Comparison of ENCODE assay signal across 1 cellular context in the genomic region with DNA sequence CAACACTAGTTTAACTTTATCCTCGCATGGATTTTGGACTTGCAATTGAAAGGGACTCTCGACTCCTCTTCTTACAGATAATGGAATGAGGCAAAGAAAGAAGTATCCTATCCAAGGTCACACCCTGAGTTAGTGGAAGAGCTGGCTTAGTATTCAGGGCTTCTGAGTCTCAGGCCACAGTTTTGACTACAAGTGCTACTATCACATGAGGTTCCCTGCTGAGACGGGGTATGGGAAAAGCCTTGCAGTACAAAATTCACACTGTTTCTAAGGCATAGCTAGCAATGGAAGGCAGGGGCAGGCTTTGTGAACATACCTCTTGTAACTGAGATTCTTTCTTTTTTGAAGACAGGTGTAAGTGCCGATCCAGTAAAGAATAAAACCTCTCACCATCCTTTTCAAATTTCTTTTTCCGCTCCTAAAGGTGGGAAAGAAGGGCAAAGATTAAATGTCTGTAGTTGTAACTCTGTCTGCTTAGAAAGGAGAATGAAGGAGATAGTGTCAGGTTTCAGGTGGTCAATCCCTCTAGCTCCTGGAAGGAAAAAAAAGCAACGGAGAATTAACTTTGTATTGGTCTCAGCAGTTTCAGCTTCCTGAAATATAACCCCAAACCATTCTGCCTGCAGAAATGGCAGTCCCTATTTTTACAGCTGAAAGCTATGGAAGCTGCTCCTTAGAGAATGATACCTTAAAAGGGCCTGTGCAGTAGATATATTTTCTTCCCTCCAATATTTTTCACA.
TF ChIP-seq lines count a peak whose summit lies in the region.

No MANE protein-coding gene starts in this region.

TF ChIP-seq in HEK293T, 16 proteins besides CTCF, POLR2A, EP300 and RAD21 (continued from another document):
- TF ChIP-seq, protein P1, sequence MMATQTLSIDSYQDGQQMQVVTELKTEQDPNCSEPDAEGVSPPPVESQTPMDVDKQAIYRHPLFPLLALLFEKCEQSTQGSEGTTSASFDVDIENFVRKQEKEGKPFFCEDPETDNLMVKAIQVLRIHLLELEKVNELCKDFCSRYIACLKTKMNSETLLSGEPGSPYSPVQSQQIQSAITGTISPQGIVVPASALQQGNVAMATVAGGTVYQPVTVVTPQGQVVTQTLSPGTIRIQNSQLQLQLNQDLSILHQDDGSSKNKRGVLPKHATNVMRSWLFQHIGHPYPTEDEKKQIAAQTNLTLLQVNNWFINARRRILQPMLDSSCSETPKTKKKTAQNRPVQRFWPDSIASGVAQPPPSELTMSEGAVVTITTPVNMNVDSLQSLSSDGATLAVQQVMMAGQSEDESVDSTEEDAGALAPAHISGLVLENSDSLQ (IDR thresholded peaks at IDR 0.05) = no peak
- TF ChIP-seq CTBP1 (IDR thresholded peaks at IDR 0.05; ENCODE audit: borderline replicate concordance) = no peak
- TF ChIP-seq HDGF (IDR thresholded peaks at IDR 0.05; ENCODE audit: borderline replicate concordance) = no peak
- no peak for TF ChIP-seq TARDBP (IDR thresholded peaks at IDR 0.05)
- TF ChIP-seq FOXM1 (IDR thresholded peaks at IDR 0.05; ENCODE audit: borderline replicate concordance) = no peak
